In the genomic region with DNA sequence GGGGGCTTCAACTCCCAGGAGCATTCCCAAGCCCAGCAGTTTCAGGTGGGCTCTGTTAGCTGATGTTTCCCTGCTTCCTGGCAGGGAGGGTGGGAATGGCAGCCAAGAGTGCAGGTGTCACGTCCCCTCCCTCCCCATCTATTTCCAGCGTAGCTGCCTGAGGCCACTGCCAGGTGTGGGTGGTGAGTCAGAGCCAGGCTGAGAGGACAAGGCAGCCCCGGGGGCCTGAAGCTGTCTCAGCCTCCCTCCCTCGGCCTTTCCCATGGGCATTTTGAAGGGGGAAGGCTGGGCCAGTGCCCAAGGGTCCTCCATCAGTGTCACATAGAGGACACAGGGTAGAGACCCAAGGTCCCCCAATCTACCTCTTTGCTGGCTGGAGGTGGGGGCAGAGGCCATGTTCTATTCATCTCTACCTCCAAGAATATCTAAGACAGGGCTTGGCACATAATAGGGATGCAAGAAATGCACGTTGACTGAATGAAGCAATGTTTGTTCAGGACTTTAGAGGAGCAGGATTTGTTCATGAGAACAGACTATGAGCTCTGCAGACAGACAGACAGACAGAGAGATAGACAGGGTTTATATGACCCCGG, we compare ENCODE assay signal across 9 cellular contexts. TPM values are rescaled to one million over a fixed set of nuclear protein-coding genes. Genes with fewer than 3 reads are reported as not detected.
DNase-seq lines count a peak whose midpoint lies in the region; ATAC-seq and TF ChIP-seq lines count a peak whose summit lies in the region.
"Had no signal": no experiment of that assay in that cellular context is flagged by ENCODE, and none has a peak within 500 bp of the region (broad histone marks: within the 10 kb centered on the region; RNA-seq: fewer than 3 reads in every experiment).

No MANE protein-coding gene starts in this region.

- H4K91ac ChIP-seq in H9 (ENCODE audit: insufficient read length, low read depth, low read length), result no peak overlapping the region

- H3K9ac ChIP-seq in H9 (ENCODE audit: extremely low read depth, insufficient read length, low read length), result no peak overlapping the region

- no peak overlapping the region for H2BK12ac ChIP-seq in H9 (ENCODE audit: insufficient read length, low read depth, low read length)

- no peak overlapping the region for H2BK15ac ChIP-seq in H9 (ENCODE audit: low read depth, low read length)

- peaks cover 0 to 1% (median 0%) of the 10 kb centered on the region in 7 donors for H3K9me3 Mint-ChIP-seq in CD4-positive, CD25-positive, alpha-beta regulatory T cell
- H3K9me3 Mint-ChIP-seq in H9 (no peaks in the 10 kb centered on the region), endothelial cell (ENCODE audit: unreplicated experiment) (no peaks in the 10 kb centered on the region)
- H3K9me3 Mint-ChIP-seq: activated naive CD4-positive, alpha-beta T cell treated with anti-CD3 and anti-CD28 coated beads, Interleukin-2, amount 50 U/mL, for 24 hours had no signal

- H4K5ac ChIP-seq in H9 (ENCODE audit: insufficient read length, low read depth, low read length), result no peak overlapping the region

- H3K27ac Mint-ChIP-seq in CD4-positive, CD25-positive, alpha-beta regulatory T cell, result peak overlapping the region; percentile 26 to 95 (median 79)
- H3K27ac Mint-ChIP-seq in H9, result peak overlapping the region in 2 of 3 experiments; percentile 64 to 69; a peak in 2 of 7 replicates
- H3K27ac Mint-ChIP-seq in endothelial cell (ENCODE audit: unreplicated experiment), result no peak overlapping the region

- no peak overlapping the region for H2AFZ ChIP-seq in H9 (ENCODE audit: low read length)

- no peaks in the 10 kb centered on the region for H3K79me1 ChIP-seq in H9 (ENCODE audit: insufficient read depth, low read depth, low read length, poor library complexity, severe bottlenecking)

- H3K56ac ChIP-seq in H9 (ENCODE audit: insufficient read length, low read depth, low read length), result no peak overlapping the region

- no peaks in the 10 kb centered on the region for H3K36me3 ChIP-seq in CD4-positive, CD25-positive, alpha-beta regulatory T cell (ENCODE audit: control insufficient read depth, insufficient read depth, low read length)
- no peaks in the 10 kb centered on the region for H3K36me3 ChIP-seq in Peyer's patch
- no peaks in the 10 kb centered on the region for H3K36me3 ChIP-seq in lower lobe of right lung
- H3K36me3 ChIP-seq in aorta (ENCODE audit: control insufficient read depth in 1 of 2, insufficient read depth in 2 of 2, low read length in 1 of 2), result no peaks in the 10 kb centered on the region

- no CpG with 5 or more reads among the region's 6 CpGs for whole genome bisulfite sequencing in H9 (ENCODE audit: extremely low coverage, insufficient read length, low lambda C conversion rate)
- whole genome bisulfite sequencing in aorta, 2 donors, result 47 to 49% methylated on average over 6 of the region's 6 CpGs

- TF ChIP-seq CTCF in H9 (conservative IDR thresholded peaks at IDR 0.05) (no peak), Peyer's patch (IDR thresholded peaks at IDR 0.05) (no peak), lower lobe of right lung (IDR thresholded peaks at IDR 0.05) (no peak), endothelial cell (IDR thresholded peaks at IDR 0.05; ENCODE audit: unreplicated experiment) (no peak)

- no peaks in the 10 kb centered on the region for H4K20me1 ChIP-seq in H9 (ENCODE audit: control insufficient read depth, insufficient read depth, insufficient read length)

- no peaks in the 10 kb centered on the region for H3K27me3 ChIP-seq in CD4-positive, CD25-positive, alpha-beta regulatory T cell (ENCODE audit: control insufficient read depth, insufficient read depth, low read length)
- no peaks in the 10 kb centered on the region for H3K27me3 ChIP-seq in H9 (ENCODE audit: insufficient read depth, low read length)
- no peaks in the 10 kb centered on the region for H3K27me3 ChIP-seq in Peyer's patch
- no peaks in the 10 kb centered on the region for H3K27me3 ChIP-seq in lower lobe of right lung (ENCODE audit: low read depth)
- H3K27me3 ChIP-seq in aorta (ENCODE audit: control insufficient read depth in 1 of 2, insufficient read depth in 2 of 2, low read length in 1 of 2), result no peaks in the 10 kb centered on the region

- peak overlapping the region in 2 of 4 donors; percentile 8 to 40 for H3K4me3 Mint-ChIP-seq in CD4-positive, CD25-positive, alpha-beta regulatory T cell
- H3K4me3 Mint-ChIP-seq in H9 (no peak overlapping the region), endothelial cell (ENCODE audit: unreplicated experiment) (no peak overlapping the region)
- H3K4me3 Mint-ChIP-seq: activated naive CD4-positive, alpha-beta T cell treated with anti-CD3 and anti-CD28 coated beads, Interleukin-2, amount 50 U/mL, for 24 hours had no signal

- peak; percentile 36 to 45 for ATAC-seq in CD4-positive, CD25-positive, alpha-beta regulatory T cell (ENCODE audit: low read depth in 2 of 2)
- ATAC-seq in lower lobe of right lung (peak; percentile 10 to 28), GM19397 (IDR thresholded peaks at IDR 0.05; ENCODE audit: unreplicated experiment) (no peak), aorta (ENCODE audit: low FRiP score) (no peak)

- H3K23me2 ChIP-seq in H9 (ENCODE audit: insufficient read length, low read depth, low read length, poor library complexity, severe bottlenecking), result no peaks in the 10 kb centered on the region

- H2BK20ac ChIP-seq in H9 (ENCODE audit: low read depth, low read length, poor library complexity, severe bottlenecking), result no peak overlapping the region

- H3K4me1 Mint-ChIP-seq in CD4-positive, CD25-positive, alpha-beta regulatory T cell, result peaks cover 39 to 94% (median 58%) of the 10 kb centered on the region in 4 donors
- H3K4me1 Mint-ChIP-seq in H9, result peaks cover 56 to 70% of the 10 kb centered on the region in 2 experiments
- peaks cover 46% of the 10 kb centered on the region for H3K4me1 Mint-ChIP-seq in endothelial cell (ENCODE audit: unreplicated experiment)

- no peak overlapping the region for H3K23ac ChIP-seq in H9 (ENCODE audit: insufficient read length, low read depth, low read length)

- H3K4me2 ChIP-seq in H9 (ENCODE audit: insufficient read depth, insufficient read length, low read length), result no peak overlapping the region

- intact Hi-C loops in lower lobe of right lung (cut with DNase I) (no loop called here), aorta (cut with DNase I) (no loop called here)

- no peak overlapping the region for H3K27ac ChIP-seq in CD4-positive, CD25-positive, alpha-beta regulatory T cell (ENCODE audit: insufficient read depth, low read length, poor library complexity, severe bottlenecking)
- no peak overlapping the region for H3K27ac ChIP-seq in H9 (ENCODE audit: insufficient read length, low read depth, low read length)
- H3K27ac ChIP-seq in Peyer's patch, result peak overlapping the region in 2 of 4 donors; percentile 70 to 82
- no peak overlapping the region for H3K27ac ChIP-seq in lower lobe of right lung
- no peak overlapping the region for H3K27ac ChIP-seq in aorta (ENCODE audit: low read depth in 1 of 2, low read length in 2 of 2)

- no peak overlapping the region for H3K4ac ChIP-seq in H9 (ENCODE audit: low read depth, low read length)

- peaks cover 5% of the 10 kb centered on the region for H3K36me3 Mint-ChIP-seq in CD4-positive, CD25-positive, alpha-beta regulatory T cell
- no peaks in the 10 kb centered on the region for H3K36me3 Mint-ChIP-seq in H9 (ENCODE audit: insufficient read depth in 1 of 3, low read depth in 3 of 3)
- H3K36me3 Mint-ChIP-seq in endothelial cell (ENCODE audit: low read depth, unreplicated experiment), result peaks cover 6% of the 10 kb centered on the region
- H3K36me3 Mint-ChIP-seq: activated naive CD4-positive, alpha-beta T cell treated with anti-CD3 and anti-CD28 coated beads, Interleukin-2, amount 50 U/mL, for 24 hours had no signal

- H3K9me3 ChIP-seq in CD4-positive, CD25-positive, alpha-beta regulatory T cell (ENCODE audit: control insufficient read depth in 2 of 2, low read length in 2 of 2), result no peaks in the 10 kb centered on the region
- no peaks in the 10 kb centered on the region for H3K9me3 ChIP-seq in H9 (ENCODE audit: control insufficient read depth, low read depth, low read length)
- H3K9me3 ChIP-seq in Peyer's patch, result no peaks in the 10 kb centered on the region
- no peaks in the 10 kb centered on the region for H3K9me3 ChIP-seq in lower lobe of right lung
- H3K9me3 ChIP-seq in aorta (ENCODE audit: control insufficient read depth, low read length), result no peaks in the 10 kb centered on the region

- H4K8ac ChIP-seq in H9 (replicated peaks; ENCODE audit: insufficient read length, low read depth, low read length), result no peak overlapping the region

- H2BK120ac ChIP-seq in H9 (ENCODE audit: low read depth, low read length, poor library complexity, severe bottlenecking), result no peak overlapping the region

- no peaks in the 10 kb centered on the region for H3K27me3 Mint-ChIP-seq in CD4-positive, CD25-positive, alpha-beta regulatory T cell
- H3K27me3 Mint-ChIP-seq in H9 (ENCODE audit: low read depth), result peaks cover 2% of the 10 kb centered on the region
- peaks cover 8% of the 10 kb centered on the region for H3K27me3 Mint-ChIP-seq in endothelial cell (ENCODE audit: unreplicated experiment)
- H3K27me3 Mint-ChIP-seq: activated naive CD4-positive, alpha-beta T cell treated with anti-CD3 and anti-CD28 coated beads, Interleukin-2, amount 50 U/mL, for 24 hours had no signal

- H3K4me3 ChIP-seq in CD4-positive, CD25-positive, alpha-beta regulatory T cell (ENCODE audit: low read depth, low read length), result no peak overlapping the region
- H3K4me3 ChIP-seq in Peyer's patch, result no peak overlapping the region
- H3K4me3 ChIP-seq in lower lobe of right lung, result no peak overlapping the region
- H3K4me3 ChIP-seq in aorta (ENCODE audit: low read length in 2 of 2), result no peak overlapping the region

- H3K79me2 ChIP-seq in H9 (ENCODE audit: insufficient read depth, low read length), result no peaks in the 10 kb centered on the region

- peaks cover 80% of the 10 kb centered on the region for H3K4me1 ChIP-seq in CD4-positive, CD25-positive, alpha-beta regulatory T cell (ENCODE audit: control insufficient read depth, insufficient read depth, low read length, poor library complexity, severe bottlenecking)
- H3K4me1 ChIP-seq in H9 (ENCODE audit: insufficient read depth, low read length) (peaks cover 16% of the 10 kb centered on the region), Peyer's patch (peaks cover 0 to 59% (median 28%) of the 10 kb centered on the region in 4 donors), lower lobe of right lung (peaks cover 13% of the 10 kb centered on the region), aorta (ENCODE audit: control insufficient read depth in 1 of 2, insufficient read depth in 2 of 2, low read length in 2 of 2) (no peaks in the 10 kb centered on the region)

- TF ChIP-seq POLR2A in Peyer's patch (IDR thresholded peaks at IDR 0.05), result no peak

- no peak overlapping the region for H2AK5ac ChIP-seq in H9 (ENCODE audit: insufficient read length, low read length)

- no peak for DNase-seq in CD4-positive, CD25-positive, alpha-beta regulatory T cell
- DNase-seq in H9, result peak; percentile 79
- peak in 2 of 3 donors; percentile 58 to 60 for DNase-seq in Peyer's patch
- no peak for DNase-seq in lower lobe of right lung
- no peak for DNase-seq in SIG-M5 (lab: John Stamatoyannopoulos, UW)
- no peak for DNase-seq in aorta
- DNase-seq in endothelial cell (ENCODE audit: low spot score), result no peak

- no peak overlapping the region for H3K14ac ChIP-seq in H9 (ENCODE audit: insufficient read depth, low read length)

- H2BK5ac ChIP-seq in H9 (ENCODE audit: insufficient read length, low read length), result no peak overlapping the region

- H3T11ph ChIP-seq in H9 (ENCODE audit: low read length), result no peak overlapping the region

- H3K18ac ChIP-seq in H9 (ENCODE audit: insufficient read length, low read depth, low read length), result no peak overlapping the region

RNA-seq across cellular contexts. Expression of a gene that starts 34.4 kb away (rescaled TPM):
- total RNA-seq in CD4-positive, CD25-positive, alpha-beta regulatory T cell, result 51.1 TPM
- polyA plus RNA-seq in CD4-positive, CD25-positive, alpha-beta regulatory T cell, result 10 to 100 TPM; 35.9 to 56.9 (median 48.0) TPM
- 113 and 119 TPM in 2 replicates for total RNA-seq in H9 (2021)
- total RNA-seq in Peyer's patch, result 100 to 1,000 TPM; 121 to 224 (median 167) TPM
- 137 TPM for total RNA-seq in lower lobe of right lung
- 100 to 1,000 TPM; 368 to 390 TPM for total RNA-seq in aorta
- 100 to 1,000 TPM; 349 to 603 TPM for polyA plus RNA-seq in aorta
- total RNA-seq in endothelial cell (ENCODE audit: unreplicated experiment), result 240 TPM

Comparison
In these comparisons a context has a peak if more than half of its experiments do, and no peak if none do; other contexts are left out.
1. ATAC-seq: peak in CD4-positive, CD25-positive, alpha-beta regulatory T cell (2 of 2) and lower lobe of right lung (2 of 2); none in GM19397 (single experiment) and aorta (single experiment).
2. DNase-seq: peak in H9 (single experiment) and Peyer's patch (2 of 3); none in CD4-positive, CD25-positive, alpha-beta regulatory T cell (0 of 3), lower lobe of right lung (single experiment), SIG-M5 (single experiment), aorta (0 of 2) and endothelial cell (single experiment).